9 cellular contexts compared by ENCODE assay signal in genomic region chr19:16456652-16457194, GRCh38. TPM values are rescaled to one million over a fixed set of nuclear protein-coding genes. Genes with fewer than 3 reads are reported as not detected.
DNase-seq lines count a peak whose midpoint lies in the region; ATAC-seq and TF ChIP-seq lines count a peak whose summit lies in the region.
"Had no signal": no experiment of that assay in that cellular context is flagged by ENCODE, and none has a peak within 500 bp of the region (broad histone marks: within the 10 kb centered on the region; RNA-seq: fewer than 3 reads in every experiment).

No MANE protein-coding gene starts in this region.

- TF ChIP-seq CTCF in lung (IDR thresholded peaks at IDR 0.05; ENCODE audit: control extremely low read depth, extremely low read depth) (no peak), tibial nerve (IDR thresholded peaks at IDR 0.05) (no peak)

- H3K27ac ChIP-seq in lung (ENCODE audit: low read depth in 1 of 2, low read length in 1 of 2) (peak overlapping the region; percentile 30 to 56), tibial nerve (peak overlapping the region in 3 of 4 donors; percentile 5 to 83 (median 71))

- H3K27me3 Mint-ChIP-seq in activated naive CD4-positive, alpha-beta T cell treated with anti-CD3 and anti-CD28 coated beads, Interleukin-2, amount 10 ng/mL, durations not matched to agents 7 days and 5 days, result no peaks in the 10 kb centered on the region
- no peaks in the 10 kb centered on the region for H3K27me3 Mint-ChIP-seq in activated naive CD8-positive, alpha-beta T cell treated with anti-CD3 and anti-CD28 coated beads for 36 hours

- H3K27me3 ChIP-seq in lung (ENCODE audit: control insufficient read depth, insufficient read depth) (no peaks in the 10 kb centered on the region), tibial nerve (no peaks in the 10 kb centered on the region)

- CTCF ChIA-PET in activated naive CD4-positive, alpha-beta T cell treated with anti-CD3 and anti-CD28 coated beads, Interleukin-2, amount 10 ng/mL, durations not matched to agents 7 days and 5 days (lab: Charles Lee), result no interaction called here

- no peaks in the 10 kb centered on the region for H3K9me3 Mint-ChIP-seq in activated naive CD4-positive, alpha-beta T cell treated with anti-CD3 and anti-CD28 coated beads, Interleukin-2, amount 50 U/mL, for 72 hours
- no peaks in the 10 kb centered on the region for H3K9me3 Mint-ChIP-seq in activated naive CD4-positive, alpha-beta T cell treated with anti-CD3 and anti-CD28 coated beads, Interleukin-2, amount 10 ng/mL, durations not matched to agents 7 days and 5 days
- H3K9me3 Mint-ChIP-seq in activated naive CD8-positive, alpha-beta T cell treated with anti-CD3 and anti-CD28 coated beads for 36 hours, result no peaks in the 10 kb centered on the region

- H3K4me1 Mint-ChIP-seq in activated naive CD4-positive, alpha-beta T cell treated with anti-CD3 and anti-CD28 coated beads, Interleukin-2, amount 10 ng/mL, durations not matched to agents 7 days and 5 days, result peaks cover 25% of the 10 kb centered on the region
- peaks cover 39% of the 10 kb centered on the region for H3K4me1 Mint-ChIP-seq in activated naive CD8-positive, alpha-beta T cell treated with anti-CD3 and anti-CD28 coated beads for 36 hours

- DNase-seq in activated naive CD4-positive, alpha-beta T cell treated with anti-CD3 and anti-CD28 coated beads, Interleukin-2, amount 50 U/mL, for 72 hours (ENCODE audit: low spot score in 2 of 2), result no peak
- DNase-seq in activated naive CD4-positive, alpha-beta T cell treated with anti-CD3 and anti-CD28 coated beads, Interleukin-2, amount 10 ng/mL, durations not matched to agents 7 days and 5 days, result no peak
- DNase-seq in activated naive CD8-positive, alpha-beta T cell treated with anti-CD3 and anti-CD28 coated beads for 36 hours, result no peak
- no peak for DNase-seq in lung (ENCODE audit: low spot score)
- DNase-seq in tibial nerve (ENCODE audit: low spot score in 2 of 2), result no peak
- no peak for DNase-seq in GDM1 (lab: John Stamatoyannopoulos, UW)
- DNase-seq in glomerular visceral epithelial cell (ENCODE audit: extremely low spot score), result no peak
- DNase-seq: NCI-H187 treated with DMSO at 0.1 percent for 48 hours had no signal

- H3K27ac Mint-ChIP-seq in activated naive CD4-positive, alpha-beta T cell treated with anti-CD3 and anti-CD28 coated beads, Interleukin-2, amount 50 U/mL, for 72 hours, result peak overlapping the region in 1 of 2 donors; percentile 34
- no peak overlapping the region for H3K27ac Mint-ChIP-seq in activated naive CD4-positive, alpha-beta T cell treated with anti-CD3 and anti-CD28 coated beads, Interleukin-2, amount 10 ng/mL, durations not matched to agents 7 days and 5 days
- H3K27ac Mint-ChIP-seq in activated naive CD8-positive, alpha-beta T cell treated with anti-CD3 and anti-CD28 coated beads for 36 hours, result peak overlapping the region; percentile 40

- H3K9me3 ChIP-seq in lung (ENCODE audit: control insufficient read depth in 2 of 2, insufficient read depth in 1 of 2, low read length in 1 of 2) (no peaks in the 10 kb centered on the region), tibial nerve (no peaks in the 10 kb centered on the region)

- no peaks in the 10 kb centered on the region for H3K36me3 ChIP-seq in lung (ENCODE audit: control insufficient read depth in 2 of 2, insufficient read depth in 2 of 2, low read length in 2 of 2)
- no peaks in the 10 kb centered on the region for H3K36me3 ChIP-seq in tibial nerve

- TF ChIP-seq EP300 in tibial nerve (IDR thresholded peaks at IDR 0.05), result no peak

- H3K36me3 Mint-ChIP-seq in activated naive CD4-positive, alpha-beta T cell treated with anti-CD3 and anti-CD28 coated beads, Interleukin-2, amount 50 U/mL, for 72 hours, result no peaks in the 10 kb centered on the region
- peaks cover 2% of the 10 kb centered on the region for H3K36me3 Mint-ChIP-seq in activated naive CD4-positive, alpha-beta T cell treated with anti-CD3 and anti-CD28 coated beads, Interleukin-2, amount 10 ng/mL, durations not matched to agents 7 days and 5 days
- H3K36me3 Mint-ChIP-seq in activated naive CD8-positive, alpha-beta T cell treated with anti-CD3 and anti-CD28 coated beads for 36 hours, result peaks cover 4% of the 10 kb centered on the region

- no peak overlapping the region for H3K4me3 Mint-ChIP-seq in activated naive CD4-positive, alpha-beta T cell treated with anti-CD3 and anti-CD28 coated beads, Interleukin-2, amount 10 ng/mL, durations not matched to agents 7 days and 5 days
- H3K4me3 Mint-ChIP-seq in activated naive CD8-positive, alpha-beta T cell treated with anti-CD3 and anti-CD28 coated beads for 36 hours, result peak overlapping the region; percentile 12

- H3K4me3 ChIP-seq in lung (no peak overlapping the region), tibial nerve (peak overlapping the region in 1 of 4 donors; percentile 17)

- peak; percentile 22 to 26 for ATAC-seq in activated naive CD4-positive, alpha-beta T cell treated with anti-CD3 and anti-CD28 coated beads, Interleukin-2, amount 50 U/mL, for 72 hours
- ATAC-seq in lung (ENCODE audit: insufficient read depth, low FRiP score) (no peak), HG02981 (IDR thresholded peaks at IDR 0.05; ENCODE audit: unreplicated experiment) (no peak)

- peaks cover 9 to 24% of the 10 kb centered on the region in 2 donors for H3K4me1 ChIP-seq in lung (ENCODE audit: control insufficient read depth in 2 of 2, insufficient read depth in 2 of 2, low read length in 2 of 2)
- peaks cover 0 to 67% (median 29%) of the 10 kb centered on the region in 4 donors for H3K4me1 ChIP-seq in tibial nerve

- 42 to 63% methylated on average over 11 of the region's 11 CpGs for WGBS in lung, 2 donors
- 53% methylated on average over 11 of the region's 11 CpGs for WGBS in tibial nerve, 2 donors

- no peak for TF ChIP-seq POLR2A in tibial nerve (IDR thresholded peaks at IDR 0.05)

RNA-seq across cellular contexts. Expression of gene EPS15L1, which starts 15.0 kb away (rescaled TPM):
- 10 to 100 TPM; 35.0 to 43.8 TPM for total RNA-seq in activated naive CD4-positive, alpha-beta T cell treated with anti-CD3 and anti-CD28 coated beads, Interleukin-2, amount 50 U/mL, for 72 hours
- total RNA-seq in activated naive CD8-positive, alpha-beta T cell treated with anti-CD3 and anti-CD28 coated beads for 36 hours, result 10 to 100 TPM; 25.1 to 25.8 TPM
- 10 to 100 TPM; 31.7 to 47.0 TPM for total RNA-seq in lung
- polyA plus RNA-seq in lung, result 10 to 100 TPM; 18.7 to 20.1 TPM
- 10 to 100 TPM; 29.1 to 41.5 (median 33.3) TPM for total RNA-seq in tibial nerve

RNA-seq across cellular contexts. Expression of gene CALR3, which starts 39.2 kb away (rescaled TPM):
- total RNA-seq in activated naive CD4-positive, alpha-beta T cell treated with anti-CD3 and anti-CD28 coated beads, Interleukin-2, amount 50 U/mL, for 72 hours, result not detected
- under 1 TPM in 1 of 2 experiments, not detected in 1; 0.16 TPM for total RNA-seq in activated naive CD8-positive, alpha-beta T cell treated with anti-CD3 and anti-CD28 coated beads for 36 hours
- total RNA-seq in lung, result not detected
- polyA plus RNA-seq in lung, result under 1 TPM in 1 of 2 donors, not detected in 1; 0.07 TPM
- total RNA-seq in tibial nerve, result not detected

RNA-seq across cellular contexts. Expression of gene C19orf44, which starts 39.5 kb away (rescaled TPM):
- 1 to 10 TPM; 3.1 to 4.3 TPM for total RNA-seq in activated naive CD4-positive, alpha-beta T cell treated with anti-CD3 and anti-CD28 coated beads, Interleukin-2, amount 50 U/mL, for 72 hours
- 1 to 10 TPM; 2.7 to 3.0 TPM for total RNA-seq in activated naive CD8-positive, alpha-beta T cell treated with anti-CD3 and anti-CD28 coated beads for 36 hours
- total RNA-seq in lung, result 1 to 10 TPM; 5.2 to 9.4 TPM
- polyA plus RNA-seq in lung, result 1 to 10 TPM; 3.1 to 4.0 TPM
- 10 to 100 TPM; 13.4 to 19.0 (median 15.8) TPM for total RNA-seq in tibial nerve

Comparison
In these comparisons a context has a peak if more than half of its experiments do, and no peak if none do; other contexts are left out.
1. ATAC-seq: peak in activated naive CD4-positive, alpha-beta T cell treated with anti-CD3 and anti-CD28 coated beads, Interleukin-2, amount 50 U/mL, for 72 hours (2 of 2); none in lung (single experiment) and HG02981 (single experiment).